Comparison of ENCODE assay signal across 1 cellular context in the genomic region with DNA sequence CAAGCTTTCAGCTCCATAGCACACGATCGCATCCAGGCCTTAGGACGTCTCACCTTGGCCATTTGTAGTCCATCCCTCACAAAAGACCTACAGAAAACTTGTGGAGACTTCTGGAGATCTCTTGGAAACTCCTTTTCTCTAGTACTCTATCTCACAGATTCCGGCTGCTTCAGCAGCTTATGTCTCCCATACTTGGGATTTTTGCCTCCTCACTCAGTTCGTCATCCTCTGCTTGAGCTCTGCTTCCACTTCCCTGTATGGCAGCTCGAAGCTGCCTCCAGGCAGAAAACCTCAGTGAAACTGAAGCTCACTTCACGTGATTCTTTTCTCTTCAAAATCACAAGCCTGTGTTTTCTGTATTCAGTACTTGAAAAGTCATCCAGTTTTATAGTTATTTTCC.
TF ChIP-seq lines count a peak whose summit lies in the region.

No MANE protein-coding gene starts in this region.

TF ChIP-seq in IMR-90, 13 proteins besides CTCF, POLR2A, EP300 and RAD21:
- TF ChIP-seq SMC3 (IDR thresholded peaks at IDR 0.05; ENCODE audit: low read depth, low read length): no peak
- TF ChIP-seq CEBPB (IDR thresholded peaks at IDR 0.05; ENCODE audit: low read depth, low read length): no peak
- TF ChIP-seq RFX5 (IDR thresholded peaks at IDR 0.05; ENCODE audit: low read depth, low read length): no peak
- no peak for TF ChIP-seq MAFK (IDR thresholded peaks at IDR 0.05; ENCODE audit: low read depth, low read length)
- TF ChIP-seq MXI1 (IDR thresholded peaks at IDR 0.05; ENCODE audit: borderline replicate concordance, low read depth, low read length): no peak
